ENCODE assay signal across 8 cellular contexts in the genomic region with DNA sequence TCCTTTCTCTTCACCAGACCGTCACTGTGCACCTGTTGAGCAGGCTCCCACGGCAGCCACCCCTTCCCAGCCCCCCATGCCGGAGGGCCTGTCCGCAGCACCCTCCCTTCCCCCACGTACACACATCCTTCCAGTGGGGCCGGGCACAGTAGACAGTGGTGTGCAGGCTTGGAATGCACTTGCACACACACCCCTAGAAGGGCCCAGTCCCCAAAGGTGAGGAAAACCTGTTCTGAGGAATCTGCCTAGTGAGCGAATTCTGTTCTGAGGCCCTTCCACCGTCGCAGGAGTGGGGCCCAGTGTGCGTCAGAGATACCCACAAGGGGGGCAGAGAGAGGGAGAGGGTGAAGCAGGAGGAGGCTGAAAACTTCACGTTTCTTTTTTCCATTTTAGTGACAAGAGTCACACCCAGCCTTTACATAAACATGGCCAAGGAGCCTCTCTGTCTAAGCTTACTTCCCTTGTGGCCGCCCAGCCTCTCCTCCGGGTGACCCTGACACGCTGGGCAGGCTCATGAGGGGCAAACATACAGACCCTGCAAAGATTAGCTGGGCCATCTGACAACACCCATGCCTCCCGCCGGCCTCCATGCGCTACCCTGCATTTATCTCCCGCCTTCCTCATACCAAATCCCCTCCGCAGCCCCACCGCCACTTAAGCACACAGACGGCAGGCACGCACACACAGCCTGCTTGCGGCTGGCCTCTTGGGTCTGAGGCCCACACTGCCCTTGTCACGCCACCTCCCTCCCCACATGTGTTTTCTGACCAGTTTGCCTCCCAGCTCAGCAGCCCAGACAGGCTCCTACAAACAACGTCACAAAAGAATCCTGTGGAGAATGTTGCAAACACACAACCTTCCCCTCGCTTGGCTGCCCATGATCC. TPM values are rescaled to one million over a fixed set of nuclear protein-coding genes. Genes with fewer than 3 reads are reported as not detected.
DNase-seq lines count a peak whose midpoint lies in the region; ATAC-seq and TF ChIP-seq lines count a peak whose summit lies in the region.

No MANE protein-coding gene starts in this region.

- H3K4me3 Mint-ChIP-seq in activated T-helper 2 cell treated with anti-CD3 and anti-CD28 coated beads, Interferon-gamma antibody, Interleukin-2, Interleukin-4, amounts not matched to agents 10 μg/mL and 5 μg/mL and 100 μg/mL, durations not matched to agents 14 hours and 24 hours and 36 hours (ENCODE audit: low read depth): peak overlapping the region; percentile 92

- no peaks in the 10 kb centered on the region for H3K27me3 ChIP-seq in neuron (ENCODE audit: insufficient read depth, low read length)

- no peaks in the 10 kb centered on the region for H3K9me3 ChIP-seq in neuron (ENCODE audit: low read length)

- intact Hi-C loops in activated T-helper 2 cell treated with anti-CD3 and anti-CD28 coated beads, Interferon-gamma antibody, Interleukin-2, Interleukin-4, amounts not matched to agents 10 μg/mL and 5 μg/mL and 100 μg/mL, durations not matched to agents 14 hours and 24 hours and 36 hours (cut with micrococcal nuclease): no loop called here

- H3K4me3 ChIP-seq in foreskin fibroblast (ENCODE audit: low read depth in 1 of 2, low read length in 2 of 2) (peak overlapping the region; percentile 79 to 98), neuron (ENCODE audit: low read length) (peak overlapping the region; percentile 55)

- H3K27me3 Mint-ChIP-seq in activated T-helper 2 cell treated with anti-CD3 and anti-CD28 coated beads, Interferon-gamma antibody, Interleukin-2, Interleukin-4, amounts not matched to agents 10 μg/mL and 5 μg/mL and 100 μg/mL, durations not matched to agents 14 hours and 24 hours and 36 hours (ENCODE audit: low read depth): no peaks in the 10 kb centered on the region

- no peaks in the 10 kb centered on the region for H3K9me3 Mint-ChIP-seq in activated T-helper 2 cell treated with anti-CD3 and anti-CD28 coated beads, Interferon-gamma antibody, Interleukin-2, Interleukin-4, amounts not matched to agents 10 μg/mL and 5 μg/mL and 100 μg/mL, durations not matched to agents 14 hours and 24 hours and 36 hours

- H3K4me1 ChIP-seq in neuron (ENCODE audit: insufficient read depth, low read length): peaks cover 25% of the 10 kb centered on the region

- H3K4me1 Mint-ChIP-seq in activated T-helper 2 cell treated with anti-CD3 and anti-CD28 coated beads, Interferon-gamma antibody, Interleukin-2, Interleukin-4, amounts not matched to agents 10 μg/mL and 5 μg/mL and 100 μg/mL, durations not matched to agents 14 hours and 24 hours and 36 hours (ENCODE audit: low read depth): peaks cover 41% of the 10 kb centered on the region

- ATAC-seq in HG02763 (IDR thresholded peaks at IDR 0.05; ENCODE audit: unreplicated experiment) (no peak), GM18505 (IDR thresholded peaks at IDR 0.05; ENCODE audit: unreplicated experiment) (no peak)

- DNase-seq in stimulated activated CD4-positive, alpha-beta T cell treated with anti-CD3 and anti-CD28 coated beads, Interleukin-4, amount 100 ng/mL, for 4 hours: peak; percentile 33 to 40
- no peak for DNase-seq in stimulated activated CD4-positive, alpha-beta T cell treated with anti-CD3 and anti-CD28 coated beads, Interleukin-1b, Interleukin-23, amount 100 ng/mL, for 48 hours
- DNase-seq in activated T-helper 2 cell treated with anti-CD3 and anti-CD28 coated beads, Interferon-gamma antibody, Interleukin-2, Interleukin-4, amounts not matched to agents 10 μg/mL and 5 μg/mL and 100 μg/mL, durations not matched to agents 14 hours and 24 hours and 36 hours (ENCODE audit: low spot score): no peak
- DNase-seq in foreskin fibroblast: peak; percentile 90 to 95
- DNase-seq in activated effector memory CD4-positive, alpha-beta T cell treated with Interleukin-2 at 50 U/mL for 16 hours: no peak

- TF ChIP-seq POLR2A in GM18505 (IDR thresholded peaks at IDR 0.05; ENCODE audit: borderline replicate concordance, extremely low read depth, insufficient read depth, insufficient read length): no peak

- H3K36me3 Mint-ChIP-seq in activated T-helper 2 cell treated with anti-CD3 and anti-CD28 coated beads, Interferon-gamma antibody, Interleukin-2, Interleukin-4, amounts not matched to agents 10 μg/mL and 5 μg/mL and 100 μg/mL, durations not matched to agents 14 hours and 24 hours and 36 hours (ENCODE audit: low read depth): peaks cover 4% of the 10 kb centered on the region

- TF ChIP-seq CTCF in foreskin fibroblast (IDR thresholded peaks at IDR 0.05; ENCODE audit: low read depth, low read length): no peak

- no peaks in the 10 kb centered on the region for H3K36me3 ChIP-seq in neuron (ENCODE audit: insufficient read depth, low read length)

- H2AFZ ChIP-seq in neuron (ENCODE audit: low read depth, low read length): no peak overlapping the region

- peak overlapping the region; percentile 64 for H3K27ac Mint-ChIP-seq in activated T-helper 2 cell treated with anti-CD3 and anti-CD28 coated beads, Interferon-gamma antibody, Interleukin-2, Interleukin-4, amounts not matched to agents 10 μg/mL and 5 μg/mL and 100 μg/mL, durations not matched to agents 14 hours and 24 hours and 36 hours

RNA-seq across cellular contexts. Expression of gene ZBTB4, which starts 1.8 kb away (rescaled TPM):
- 20.2 and 20.3 TPM in 2 replicates for total RNA-seq in activated T-helper 2 cell treated with anti-CD3 and anti-CD28 coated beads, Interferon-gamma antibody, Interleukin-2, Interleukin-4, amounts not matched to agents 10 μg/mL and 5 μg/mL and 100 μg/mL, durations not matched to agents 14 hours and 24 hours and 36 hours

RNA-seq across cellular contexts. Expression of gene SLC35G6, which starts 3.6 kb away (rescaled TPM):
- total RNA-seq in activated T-helper 2 cell treated with anti-CD3 and anti-CD28 coated beads, Interferon-gamma antibody, Interleukin-2, Interleukin-4, amounts not matched to agents 10 μg/mL and 5 μg/mL and 100 μg/mL, durations not matched to agents 14 hours and 24 hours and 36 hours: not detected in 2 replicates

RNA-seq across cellular contexts. Expression of gene POLR2A, which starts 6.5 kb away (rescaled TPM):
- 247 and 261 TPM in 2 replicates for total RNA-seq in activated T-helper 2 cell treated with anti-CD3 and anti-CD28 coated beads, Interferon-gamma antibody, Interleukin-2, Interleukin-4, amounts not matched to agents 10 μg/mL and 5 μg/mL and 100 μg/mL, durations not matched to agents 14 hours and 24 hours and 36 hours

RNA-seq across cellular contexts. Expression of gene CHRNB1, which starts 32.8 kb away (rescaled TPM):
- 6.6 and 6.9 TPM in 2 replicates for total RNA-seq in activated T-helper 2 cell treated with anti-CD3 and anti-CD28 coated beads, Interferon-gamma antibody, Interleukin-2, Interleukin-4, amounts not matched to agents 10 μg/mL and 5 μg/mL and 100 μg/mL, durations not matched to agents 14 hours and 24 hours and 36 hours

RNA-seq across cellular contexts. Expression of gene FGF11, which starts 38.3 kb away (rescaled TPM):
- total RNA-seq in activated T-helper 2 cell treated with anti-CD3 and anti-CD28 coated beads, Interferon-gamma antibody, Interleukin-2, Interleukin-4, amounts not matched to agents 10 μg/mL and 5 μg/mL and 100 μg/mL, durations not matched to agents 14 hours and 24 hours and 36 hours: 4.8 and 6.1 TPM in 2 replicates

Comparison
In these comparisons a context has a peak if more than half of its experiments do, and no peak if none do; other contexts are left out.
1. DNase-seq: peak in stimulated activated CD4-positive, alpha-beta T cell treated with anti-CD3 and anti-CD28 coated beads, Interleukin-4, amount 100 ng/mL, for 4 hours (2 of 2) and foreskin fibroblast (2 of 2); none in stimulated activated CD4-positive, alpha-beta T cell treated with anti-CD3 and anti-CD28 coated beads, Interleukin-1b, Interleukin-23, amount 100 ng/mL, for 48 hours (single experiment), activated T-helper 2 cell treated with anti-CD3 and anti-CD28 coated beads, Interferon-gamma antibody, Interleukin-2, Interleukin-4, amounts not matched to agents 10 μg/mL and 5 μg/mL and 100 μg/mL, durations not matched to agents 14 hours and 24 hours and 36 hours (single experiment) and activated effector memory CD4-positive, alpha-beta T cell treated with Interleukin-2 at 50 U/mL for 16 hours (single experiment).